Comparison of ENCODE assay signal across 8 cellular contexts in the genomic region with DNA sequence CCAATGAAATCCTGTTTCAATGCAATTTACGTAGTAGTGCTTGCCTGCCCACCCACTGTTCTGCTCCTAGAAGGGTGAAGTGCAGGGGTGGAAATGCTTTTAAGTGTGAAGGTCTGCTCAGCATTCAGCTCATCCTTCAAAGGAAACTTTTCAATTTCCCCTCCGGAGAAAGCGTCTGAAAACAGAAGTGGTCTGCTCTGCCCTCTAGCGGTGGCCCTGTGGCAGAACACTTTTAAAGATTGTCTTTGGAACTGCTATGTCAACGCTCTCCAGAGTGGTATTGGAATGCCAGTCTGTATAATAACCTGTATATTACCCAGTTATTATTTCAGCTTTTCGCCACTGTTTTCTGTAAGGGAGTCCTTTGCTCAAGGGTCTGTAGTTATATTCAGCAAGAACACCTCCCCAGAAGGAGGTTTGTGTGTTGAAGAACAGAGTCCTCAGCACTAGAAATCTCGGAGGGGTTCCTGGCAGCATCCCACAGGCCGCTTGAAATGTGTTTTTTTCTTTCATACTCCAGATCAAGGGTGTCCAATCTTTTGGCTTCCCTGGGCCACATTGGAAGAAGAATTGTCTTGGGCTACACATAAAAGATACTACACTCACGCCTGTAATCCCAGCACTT.
DNase-seq lines count a peak whose midpoint lies in the region; ATAC-seq and TF ChIP-seq lines count a peak whose summit lies in the region.

No MANE protein-coding gene starts in this region.

- H3K27ac Mint-ChIP-seq in nephron = no peak overlapping the region

- H3K9me3 Mint-ChIP-seq in nephron = no peaks in the 10 kb centered on the region

- no peaks in the 10 kb centered on the region for H3K36me3 Mint-ChIP-seq in nephron (ENCODE audit: low read depth)

- no peak overlapping the region for H3K4me3 Mint-ChIP-seq in nephron

- ATAC-seq in HG02759 (IDR thresholded peaks at IDR 0.05; ENCODE audit: unreplicated experiment) = peak; percentile 59

- TF ChIP-seq POLR2A in erythroblast (IDR thresholded peaks at IDR 0.05; ENCODE audit: low read length) = no peak

- DNase-seq in NCI-H1417 (lab: John Stamatoyannopoulos, UW) (peak in 2 of 3 experiments; percentile 31 to 58), NCI-H1417 treated with DMSO at 0.1 percent for 48 hours (lab: John Stamatoyannopoulos, UW) (no peak), NCI-H82 (lab: John Stamatoyannopoulos, UW) (peak; percentile 84), erythroblast (lab: John Stamatoyannopoulos, UW) (peak; percentile 36 to 64), superior temporal gyrus (ENCODE audit: extremely low spot score) (peak; percentile 84)
- DNase-seq in activated CD8-positive, alpha-beta memory T cell treated with anti-CD3 and anti-CD28 coated beads, Interleukin-2, amount 50 U/mL, for 24 hours (ENCODE audit: extremely low read depth) = peak; percentile 17

- peak; percentile 89 to 93 (median 89) for TF ChIP-seq CTCF in nephron (IDR thresholded peaks at IDR 0.05; ENCODE audit: unreplicated experiment in 3 of 3)

- peaks cover 12% of the 10 kb centered on the region for H3K27me3 Mint-ChIP-seq in nephron (ENCODE audit: low read depth)

- H3K4me1 Mint-ChIP-seq in nephron = peaks cover 18% of the 10 kb centered on the region
